ENCODE assay signal across 26 cellular contexts in the genomic region with DNA sequence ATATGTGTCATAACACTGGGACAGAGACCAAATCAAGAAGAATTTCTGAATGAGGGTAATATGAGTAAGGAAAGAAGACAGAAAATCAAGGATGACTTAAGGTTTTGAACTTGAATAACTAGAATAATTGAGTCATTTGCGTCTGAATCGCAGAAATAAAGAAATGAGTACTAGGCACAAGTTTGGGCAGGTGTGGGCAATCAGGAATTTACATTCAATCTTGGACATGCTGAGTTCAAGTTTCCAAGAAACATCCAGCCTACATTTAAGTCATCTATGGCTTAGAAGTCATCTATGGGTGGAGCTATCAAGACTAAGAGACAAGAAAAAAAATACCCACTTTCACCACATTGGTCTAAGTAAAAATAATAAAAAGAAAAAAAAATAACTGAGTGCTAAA.
"Had no signal": no experiment of that assay in that cellular context is flagged by ENCODE, and none has a peak within 500 bp of the region (broad histone marks: within the 10 kb centered on the region; RNA-seq: fewer than 3 reads in every experiment).

No MANE protein-coding gene starts in this region.

- H3K9ac ChIP-seq: neural progenitor cell, parathyroid adenoma had no signal

- H3K27me3 Mint-ChIP-seq: progenitor cell of endocrine pancreas, type B pancreatic cell had no signal

- H3K79me2 ChIP-seq: parathyroid adenoma had no signal

- DNase-seq: cerebellar nuclear complex; cortex of kidney; effector memory CD8-positive, alpha-beta T cell; head of caudate nucleus; kidney; left lung; mesendoderm; midbrain; naive thymus-derived CD4-positive, alpha-beta T cell; right lobe of liver; small intestine; stimulated activated CD4-positive, alpha-beta T cell treated with anti-CD3 and anti-CD28 coated beads, Interleukin-12 subunit alpha, Interleukin-12 subunit beta, amount 100 ng/mL, for 4 hours; stimulated activated CD4-positive, alpha-beta T cell treated with anti-CD3 and anti-CD28 coated beads, Interleukin-1b, Interleukin-23, amount 100 ng/mL, for 48 hours; stimulated activated CD4-positive, alpha-beta T cell treated with anti-CD3 and anti-CD28 coated beads, Interleukin-4, amount 100 ng/mL, for 1 hour; stimulated activated CD8-positive, alpha-beta memory T cell treated with anti-CD3 and anti-CD28 coated beads, Interleukin-4, amount 100 ng/mL, for 48 hours; stimulated activated naive CD4-positive, alpha-beta T cell treated with Interleukin-2 at 50 U/mL for 16 hours; stomach; tibial artery had no signal

- H3K4me1 Mint-ChIP-seq: naive thymus-derived CD4-positive, alpha-beta T cell; neural progenitor cell had no signal

- H3K36me3 Mint-ChIP-seq: naive thymus-derived CD4-positive, alpha-beta T cell; neural progenitor cell; type B pancreatic cell had no signal

- ATAC-seq: effector memory CD8-positive, alpha-beta T cell; left lung; naive thymus-derived CD4-positive, alpha-beta T cell; right lobe of liver had no signal

- H3K27me3 ChIP-seq: esophagus muscularis mucosa, left lung, neural progenitor cell, right lobe of liver, stomach, tibial artery had no signal

- H3K9me3 ChIP-seq: esophagus muscularis mucosa, left lung, right lobe of liver, stomach, tibial artery had no signal

- H3K4me2 ChIP-seq: neural progenitor cell had no signal

- H3K9me3 Mint-ChIP-seq: effector memory CD8-positive, alpha-beta T cell; naive thymus-derived CD4-positive, alpha-beta T cell; neural progenitor cell had no signal

- H3K4me1 ChIP-seq: esophagus muscularis mucosa, left lung, neural progenitor cell, parathyroid adenoma, right lobe of liver, stomach, tibial artery had no signal

- H3K36me3 ChIP-seq: esophagus muscularis mucosa, left lung, neural progenitor cell, right lobe of liver, stomach, tibial artery had no signal

- H3K27ac ChIP-seq: esophagus muscularis mucosa, left lung, neural progenitor cell, parathyroid adenoma, right lobe of liver, stomach, tibial artery had no signal

- H3K4me3 Mint-ChIP-seq: effector memory CD8-positive, alpha-beta T cell; naive thymus-derived CD4-positive, alpha-beta T cell; nephron; neural progenitor cell; type B pancreatic cell had no signal

- H3K27ac Mint-ChIP-seq: effector memory CD8-positive, alpha-beta T cell; naive thymus-derived CD4-positive, alpha-beta T cell; nephron; neural progenitor cell; progenitor cell of endocrine pancreas; type B pancreatic cell had no signal

- H3K4me3 ChIP-seq: esophagus muscularis mucosa, left lung, neural progenitor cell, right lobe of liver, stomach, tibial artery had no signal

- FAIRE-seq: endometrium, frontal cortex, kidney, small intestine had no signal

- H2AFZ ChIP-seq: neural progenitor cell, parathyroid adenoma had no signal
